In genomic region chr15:65171428-65171827, GRCh38 we compare ENCODE assay signal across 25 cellular contexts. TPM values are rescaled to one million over a fixed set of nuclear protein-coding genes. Genes with fewer than 3 reads are reported as not detected.
"Had no signal": no experiment of that assay in that cellular context is flagged by ENCODE, and none has a peak within 500 bp of the region (broad histone marks: within the 10 kb centered on the region; RNA-seq: fewer than 3 reads in every experiment).

No MANE protein-coding gene starts in this region.

- H3K9me3 ChIP-seq: lower lobe of right lung, spleen, testis, upper lobe of left lung had no signal

- H3K9me3 Mint-ChIP-seq: activated B cell treated with CpG ODN at 0.5 μM for 24 hours; activated naive CD4-positive, alpha-beta T cell treated with anti-CD3 and anti-CD28 coated beads, Interleukin-2, amount 10 ng/mL, durations not matched to agents 7 days and 5 days; activated T-cell treated with anti-CD3 and anti-CD28 coated beads, Interleukin-2, amount 50 U/mL, for 72 hours; immature natural killer cell; naive B cell; neural crest cell; T-helper 1 cell treated with Interleukin-12 subunit alpha and Interleukin-12 subunit beta and Interleukin-4 antibody, amounts not matched to agents 30 μg/mL and 1 μg/mL, for 36 hours had no signal

- DNase-seq: activated B cell treated with CpG ODN at 0.5 μM for 24 hours; activated CD4-positive, alpha-beta T cell treated with anti-CD3 and anti-CD28 coated beads for 36 hours; activated CD4-positive, alpha-beta T cell treated with anti-CD3 and anti-CD28 coated beads, Interleukin-2, amount 50 U/mL, for 48 hours; activated CD8-positive, alpha-beta memory T cell treated with anti-CD3 and anti-CD28 coated beads, Interleukin-2, amount 50 U/mL, for 48 hours; activated effector memory CD4-positive, alpha-beta T cell treated with anti-CD3 and anti-CD28 coated beads, Interleukin-2, amount 50 U/mL, for 16 hours; activated naive CD4-positive, alpha-beta T cell treated with anti-CD3 and anti-CD28 coated beads, Interleukin-2, amount 10 ng/mL, durations not matched to agents 7 days and 5 days; activated T-cell treated with anti-CD3 and anti-CD28 coated beads, Interleukin-2, amount 50 U/mL, for 72 hours; foreskin melanocyte; glutamatergic neuron; immature natural killer cell; kidney glomerular epithelial cell; lower lobe of right lung; naive B cell; occipital lobe; retina; spleen; stimulated activated CD4-positive, alpha-beta T cell treated with anti-CD3 and anti-CD28 coated beads, Interleukin-4, amount 100 ng/mL, for 1 hour; stimulated activated naive CD4-positive, alpha-beta T cell; T1000; testis; upper lobe of left lung had no signal

- H3K27ac Mint-ChIP-seq: activated B cell treated with CpG ODN at 0.5 μM for 24 hours; activated CD4-positive, alpha-beta T cell treated with anti-CD3 and anti-CD28 coated beads for 36 hours; activated T-cell treated with anti-CD3 and anti-CD28 coated beads, Interleukin-2, amount 50 U/mL, for 72 hours; immature natural killer cell; T-helper 1 cell treated with Interleukin-12 subunit alpha and Interleukin-12 subunit beta and Interleukin-4 antibody, amounts not matched to agents 30 μg/mL and 1 μg/mL, for 36 hours had no signal

- H3K27me3 Mint-ChIP-seq: activated B cell treated with CpG ODN at 0.5 μM for 24 hours; activated CD4-positive, alpha-beta T cell treated with anti-CD3 and anti-CD28 coated beads for 36 hours; activated naive CD4-positive, alpha-beta T cell treated with anti-CD3 and anti-CD28 coated beads, Interleukin-2, amount 10 ng/mL, durations not matched to agents 7 days and 5 days; naive B cell had no signal

- H3K4me1 ChIP-seq: lower lobe of right lung, spleen, testis, upper lobe of left lung had no signal

- H3K4me3 ChIP-seq: cardiac muscle cell, hepatocyte, lower lobe of right lung, spleen, testis, upper lobe of left lung had no signal

- ATAC-seq: activated CD4-positive, alpha-beta T cell treated with anti-CD3 and anti-CD28 coated beads for 36 hours; activated T-cell treated with anti-CD3 and anti-CD28 coated beads, Interleukin-2, amount 50 U/mL, for 72 hours; lower lobe of right lung had no signal

- H2AFZ ChIP-seq: hepatocyte had no signal

- H3K27me3 ChIP-seq: cardiac muscle cell, hepatocyte, spleen, testis, upper lobe of left lung had no signal

- H3K4me3 Mint-ChIP-seq: activated B cell treated with CpG ODN at 0.5 μM for 24 hours; activated CD4-positive, alpha-beta T cell treated with anti-CD3 and anti-CD28 coated beads for 36 hours; activated naive CD4-positive, alpha-beta T cell treated with anti-CD3 and anti-CD28 coated beads, Interleukin-2, amount 10 ng/mL, durations not matched to agents 7 days and 5 days; activated T-cell treated with anti-CD3 and anti-CD28 coated beads, Interleukin-2, amount 50 U/mL, for 72 hours; immature natural killer cell; naive B cell; neural crest cell; T-helper 1 cell treated with Interleukin-12 subunit alpha and Interleukin-12 subunit beta and Interleukin-4 antibody, amounts not matched to agents 30 μg/mL and 1 μg/mL, for 36 hours had no signal

- H3K4me1 Mint-ChIP-seq: activated naive CD4-positive, alpha-beta T cell treated with anti-CD3 and anti-CD28 coated beads, Interleukin-2, amount 10 ng/mL, durations not matched to agents 7 days and 5 days; neural crest cell had no signal

- H3K27ac ChIP-seq: cardiac muscle cell, hepatocyte, lower lobe of right lung, spleen, testis, upper lobe of left lung had no signal

- H3K4me2 ChIP-seq: hepatocyte had no signal

RNA-seq across cellular contexts. Expression of gene CILP, which starts 39.8 kb away (rescaled TPM):
- total RNA-seq: activated CD4-positive, alpha-beta T cell treated with anti-CD3 and anti-CD28 coated beads for 36 hours had no signal
